In genomic region chr10:119715628-119716505, GRCh38 we compare ENCODE assay signal across 18 cellular contexts. TPM values are rescaled to one million over a fixed set of nuclear protein-coding genes. Genes with fewer than 3 reads are reported as not detected.
DNase-seq lines count a peak whose midpoint lies in the region; ATAC-seq and TF ChIP-seq lines count a peak whose summit lies in the region.
"Had no signal": no experiment of that assay in that cellular context is flagged by ENCODE, and none has a peak within 500 bp of the region (broad histone marks: within the 10 kb centered on the region; RNA-seq: fewer than 3 reads in every experiment).

No MANE protein-coding gene starts in this region.

- no peaks in the 10 kb centered on the region for H3F3A ChIP-seq in OCI-LY1 (ENCODE audit: insufficient read depth, low read length)

- H2AFZ ChIP-seq in OCI-LY1 (ENCODE audit: low read length) = no peak overlapping the region
- H2AFZ ChIP-seq in osteoblast (ENCODE audit: low read length) = peak overlapping the region; percentile 53

- H3K79me2 ChIP-seq in OCI-LY1 (ENCODE audit: insufficient read depth, low read length) = no peaks in the 10 kb centered on the region
- no peaks in the 10 kb centered on the region for H3K79me2 ChIP-seq in osteoblast (ENCODE audit: insufficient read depth, low read length)

- TF ChIP-seq CTCF in OCI-LY1 (IDR thresholded peaks at IDR 0.05; ENCODE audit: low read length) = no peak
- TF ChIP-seq CTCF in gastroesophageal sphincter (IDR thresholded peaks at IDR 0.05) = no peak
- no peak for TF ChIP-seq CTCF in osteoblast (IDR thresholded peaks at IDR 0.05; ENCODE audit: extremely low read depth, low read depth, low read length)

- H3K4me1 ChIP-seq in OCI-LY1 (ENCODE audit: insufficient read depth, low read length, severe bottlenecking) = peaks cover 15% of the 10 kb centered on the region
- H3K4me1 ChIP-seq in gastroesophageal sphincter = no peaks in the 10 kb centered on the region
- no peaks in the 10 kb centered on the region for H3K4me1 ChIP-seq in osteoblast (ENCODE audit: insufficient read depth, low read length)

- no peak overlapping the region for H3K4me2 ChIP-seq in OCI-LY1 (ENCODE audit: low read length)
- peak overlapping the region; percentile 14 for H3K4me2 ChIP-seq in osteoblast (ENCODE audit: insufficient read depth, low read length)

- H3K9me3 ChIP-seq in OCI-LY1 (ENCODE audit: low read length) (no peaks in the 10 kb centered on the region), gastroesophageal sphincter (no peaks in the 10 kb centered on the region), osteoblast (ENCODE audit: low read depth, low read length) (no peaks in the 10 kb centered on the region)

- WGBS in gastroesophageal sphincter (ENCODE audit: low coverage in 1 of 2), 2 donors = 31 to 60% methylated on average over 1 to 6 of the region's 8 CpGs

- H3K9ac ChIP-seq in OCI-LY1 (ENCODE audit: low read length) = no peak overlapping the region; the same call in 1 of the 2 replicates

- H3K27ac ChIP-seq in OCI-LY1 (ENCODE audit: low read depth, low read length, poor library complexity, severe bottlenecking) (peak overlapping the region; percentile 59), gastroesophageal sphincter (peak overlapping the region in 3 of 4 donors; percentile 14 to 37 (median 24)), osteoblast (ENCODE audit: low read depth, low read length) (no peak overlapping the region)

- H3K4me3 ChIP-seq in OCI-LY1 (ENCODE audit: low read depth, low read length, poor library complexity, severe bottlenecking) = no peak overlapping the region
- H3K4me3 ChIP-seq in gastroesophageal sphincter = no peak overlapping the region
- no peak overlapping the region for H3K4me3 ChIP-seq in osteoblast (ENCODE audit: insufficient read depth, low read length)

- DNase-seq in AG20443 (ENCODE audit: low spot score) = peak; percentile 37
- DNase-seq in osteoblast (ENCODE audit: insufficient read length, low spot score, missing footprints) = peak; percentile 67
- DNase-seq in AG08396 (ENCODE audit: low spot score) = no peak
- no peak for DNase-seq in activated CD4-positive, alpha-beta T cell treated with anti-CD3 and anti-CD28 coated beads for 1 hour
- DNase-seq: activated CD4-positive, alpha-beta T cell treated with anti-CD3 and anti-CD28 coated beads for 48 hours; activated T-cell treated with anti-CD3 and anti-CD28 coated beads for 4 hours; AML-193; DMS 273 treated with DMSO at 0.1 percent for 48 hours; MM.1S; NCI-H2107; NCI-H82; RPMI8226; trophoblast cell had no signal

- H4K20me1 ChIP-seq in OCI-LY1 (ENCODE audit: insufficient read depth, low read length) = no peaks in the 10 kb centered on the region
- H4K20me1 ChIP-seq in osteoblast (ENCODE audit: insufficient read depth, low read length) = no peaks in the 10 kb centered on the region

- ATAC-seq in gastroesophageal sphincter (no peak), GM18520 (IDR thresholded peaks at IDR 0.05; ENCODE audit: unreplicated experiment) (no peak), GM18517 (IDR thresholded peaks at IDR 0.05; ENCODE audit: unreplicated experiment) (no peak)
- ATAC-seq: activated naive CD4-positive, alpha-beta T cell treated with anti-CD3 and anti-CD28 coated beads, Interleukin-2, amount 50 U/mL, for 72 hours had no signal

- H3K36me3 ChIP-seq in OCI-LY1 (ENCODE audit: insufficient read depth, low read length) (no peaks in the 10 kb centered on the region), gastroesophageal sphincter (no peaks in the 10 kb centered on the region), osteoblast (ENCODE audit: insufficient read depth, low read length) (no peaks in the 10 kb centered on the region)

- no peak for TF ChIP-seq POLR2A in gastroesophageal sphincter (IDR thresholded peaks at IDR 0.05)

- no peak for TF ChIP-seq EP300 in gastroesophageal sphincter (IDR thresholded peaks at IDR 0.05)

- H3K9me2 ChIP-seq in OCI-LY1 (ENCODE audit: low read depth, low read length) = no peaks in the 10 kb centered on the region

- no peaks in the 10 kb centered on the region for H3K27me3 ChIP-seq in OCI-LY1 (ENCODE audit: insufficient read depth, low read length)
- no peaks in the 10 kb centered on the region for H3K27me3 ChIP-seq in gastroesophageal sphincter
- no peaks in the 10 kb centered on the region for H3K27me3 ChIP-seq in osteoblast (ENCODE audit: insufficient read depth, low read length)

RNA-seq across cellular contexts. Expression of gene INPP5F, which starts 10.0 kb away (rescaled TPM):
- total RNA-seq in gastroesophageal sphincter (10 to 100 TPM; 17.1 to 26.9 (median 24.0) TPM), osteoblast (10.9 and 11.2 TPM in 2 replicates)

Comparison
In these comparisons a context has a peak if more than half of its experiments do, and no peak if none do; other contexts are left out.
1. DNase-seq: peak in AG20443 (single experiment) and osteoblast (single experiment); none in AG08396 (single experiment) and activated CD4-positive, alpha-beta T cell treated with anti-CD3 and anti-CD28 coated beads for 1 hour (single experiment).